In the genomic region with DNA sequence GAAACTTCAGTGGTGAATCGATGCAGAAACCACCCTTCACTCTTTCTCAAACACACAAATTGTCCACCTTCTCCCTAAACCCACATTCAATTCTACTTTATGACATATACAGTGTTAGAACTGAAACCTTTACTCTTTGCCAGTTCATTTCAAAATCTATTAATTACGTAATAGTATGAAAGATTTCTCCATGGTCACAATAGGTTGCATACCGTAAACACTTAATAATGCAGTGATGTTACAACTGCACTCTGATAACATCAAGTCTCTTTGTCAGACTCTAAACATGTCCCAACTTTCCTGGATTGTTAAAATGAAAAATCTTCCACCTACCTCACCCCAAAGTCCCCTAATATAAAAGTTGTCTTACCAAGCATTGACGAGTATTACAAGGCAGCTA, we compare ENCODE assay signal across 24 cellular contexts.
"Had no signal": no experiment of that assay in that cellular context is flagged by ENCODE, and none has a peak within 500 bp of the region (broad histone marks: within the 10 kb centered on the region; RNA-seq: fewer than 3 reads in every experiment).

No MANE protein-coding gene starts in this region.

- H3K4me3 Mint-ChIP-seq: activated naive CD8-positive, alpha-beta T cell; activated T-cell treated with anti-CD3 and anti-CD28 coated beads, Interleukin-2, amount 50 U/mL, for 24 hours; activated T-helper 17 cell treated with anti-CD3 and anti-CD28 coated beads, Interleukin-2, amount 50 U/mL, for 72 hours; endodermal cell; memory B cell; natural killer cell treated with Interleukin-12 subunit alpha and Interleukin-12 subunit beta and Interleukin-15 and Interleukin-18, amount 100 ng/mL, for 72 hours; stimulated activated effector memory CD8-positive, alpha-beta T cell treated with anti-CD3 and anti-CD28 coated beads, Interleukin-12 subunit alpha, Interleukin-12 subunit beta, amount 100 ng/mL, for 72 hours; stimulated activated naive CD8-positive, alpha-beta T cell treated with anti-CD3 and anti-CD28 coated beads, Interleukin-15, amount 100 ng/mL, for 72 hours; WTC11 had no signal

- H3K9me3 Mint-ChIP-seq: activated T-cell treated with anti-CD3 and anti-CD28 coated beads, Interleukin-2, amount 50 U/mL, for 24 hours; activated T-helper 17 cell treated with anti-CD3 and anti-CD28 coated beads, Interleukin-2, amount 50 U/mL, for 72 hours; endodermal cell; natural killer cell treated with Interleukin-12 subunit alpha and Interleukin-12 subunit beta and Interleukin-15 and Interleukin-18, amount 100 ng/mL, for 72 hours; stimulated activated effector memory CD8-positive, alpha-beta T cell treated with anti-CD3 and anti-CD28 coated beads, Interleukin-12 subunit alpha, Interleukin-12 subunit beta, amount 100 ng/mL, for 72 hours; stimulated activated naive CD8-positive, alpha-beta T cell treated with anti-CD3 and anti-CD28 coated beads, Interleukin-15, amount 100 ng/mL, for 72 hours had no signal

- H3K36me3 Mint-ChIP-seq: activated naive CD8-positive, alpha-beta T cell; natural killer cell treated with Interleukin-12 subunit alpha and Interleukin-12 subunit beta and Interleukin-15 and Interleukin-18, amount 100 ng/mL, for 72 hours; stimulated activated effector memory CD8-positive, alpha-beta T cell treated with anti-CD3 and anti-CD28 coated beads, Interleukin-12 subunit alpha, Interleukin-12 subunit beta, amount 100 ng/mL, for 72 hours; WTC11 had no signal

- H3K9me3 ChIP-seq: heart left ventricle, ovary, prostate gland, right atrium auricular region, tibial artery had no signal

- H3K4me3 ChIP-seq: heart left ventricle, ovary, prostate gland, right atrium auricular region, tibial artery had no signal

- DNase-seq: activated CD8-positive, alpha-beta memory T cell treated with anti-CD3 and anti-CD28 coated beads for 24 hours; activated CD8-positive, alpha-beta memory T cell treated with anti-CD3 and anti-CD28 coated beads, Interleukin-2, amount 50 U/mL, for 4 hours; activated naive CD4-positive, alpha-beta T cell; activated T-cell treated with anti-CD3 and anti-CD28 coated beads, Interleukin-2, amount 50 U/mL, for 24 hours; amniotic stem cell; cortex of kidney; endodermal cell; heart left ventricle; islet precursor cell; left cardiac atrium; ovary; stimulated activated CD4-positive, alpha-beta T cell treated with anti-CD3 and anti-CD28 coated beads, Interleukin-12 subunit alpha, Interleukin-12 subunit beta, amount 100 ng/mL, for 4 hours; stimulated activated naive CD8-positive, alpha-beta T cell treated with anti-CD3 and anti-CD28 coated beads, Interleukin-15, amount 100 ng/mL, for 72 hours; T-helper 1 cell; T-helper 9 cell; tibial artery had no signal

- H3K36me3 ChIP-seq: heart left ventricle, ovary, prostate gland, right atrium auricular region, tibial artery had no signal

- H3K27ac Mint-ChIP-seq: activated naive CD8-positive, alpha-beta T cell; activated T-cell treated with anti-CD3 and anti-CD28 coated beads, Interleukin-2, amount 50 U/mL, for 24 hours; activated T-helper 17 cell treated with anti-CD3 and anti-CD28 coated beads, Interleukin-2, amount 50 U/mL, for 72 hours; endodermal cell; memory B cell; natural killer cell treated with Interleukin-12 subunit alpha and Interleukin-12 subunit beta and Interleukin-15 and Interleukin-18, amount 100 ng/mL, for 72 hours; stimulated activated effector memory CD8-positive, alpha-beta T cell treated with anti-CD3 and anti-CD28 coated beads, Interleukin-12 subunit alpha, Interleukin-12 subunit beta, amount 100 ng/mL, for 72 hours; stimulated activated naive CD8-positive, alpha-beta T cell treated with anti-CD3 and anti-CD28 coated beads, Interleukin-15, amount 100 ng/mL, for 72 hours; WTC11 had no signal

- ATAC-seq: activated T-helper 17 cell treated with anti-CD3 and anti-CD28 coated beads, Interleukin-2, amount 50 U/mL, for 72 hours; heart left ventricle; left cardiac atrium; natural killer cell treated with Interleukin-12 subunit alpha and Interleukin-12 subunit beta and Interleukin-15 and Interleukin-18, amount 100 ng/mL, for 72 hours; stimulated activated effector memory CD8-positive, alpha-beta T cell treated with anti-CD3 and anti-CD28 coated beads, Interleukin-12 subunit alpha, Interleukin-12 subunit beta, amount 100 ng/mL, for 72 hours; stimulated activated naive CD8-positive, alpha-beta T cell treated with anti-CD3 and anti-CD28 coated beads, Interleukin-15, amount 100 ng/mL, for 72 hours; WTC11 had no signal

- H3K27me3 ChIP-seq: ovary, right atrium auricular region had no signal

- H3K27ac ChIP-seq: heart left ventricle, ovary, prostate gland, right atrium auricular region, tibial artery had no signal

- H3K4me1 Mint-ChIP-seq: activated T-helper 17 cell treated with anti-CD3 and anti-CD28 coated beads, Interleukin-2, amount 50 U/mL, for 72 hours; stimulated activated effector memory CD8-positive, alpha-beta T cell treated with anti-CD3 and anti-CD28 coated beads, Interleukin-12 subunit alpha, Interleukin-12 subunit beta, amount 100 ng/mL, for 72 hours; stimulated activated naive CD8-positive, alpha-beta T cell treated with anti-CD3 and anti-CD28 coated beads, Interleukin-15, amount 100 ng/mL, for 72 hours had no signal

- H3K4me1 ChIP-seq: heart left ventricle, prostate gland, right atrium auricular region, tibial artery had no signal
